In the genomic region with DNA sequence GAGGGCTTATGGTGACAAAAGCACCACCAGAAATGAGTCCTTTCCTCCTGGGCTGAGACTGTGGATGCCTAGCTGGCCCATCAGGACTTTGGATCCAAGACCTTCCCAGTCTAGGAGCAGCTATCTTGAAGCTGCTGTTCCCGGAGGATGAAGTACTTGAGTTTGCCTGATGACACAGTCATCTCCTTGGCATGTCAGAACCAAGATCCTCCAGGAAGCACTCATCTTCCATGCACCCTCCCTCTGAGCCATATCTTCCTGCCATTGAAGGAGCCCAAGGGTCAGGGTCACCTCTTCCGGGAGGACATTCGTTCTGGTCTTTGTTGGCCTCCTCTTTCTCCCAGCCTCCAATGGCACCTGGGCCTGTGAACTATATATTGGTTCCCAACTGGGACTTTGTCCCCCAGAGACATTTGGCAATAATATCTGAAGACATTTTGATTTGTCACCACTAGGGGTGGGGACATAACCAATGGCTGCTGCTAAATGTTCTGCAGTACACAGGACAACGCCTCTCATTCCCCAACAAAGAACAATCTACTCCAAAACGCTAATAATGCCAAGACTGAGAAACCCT, we compare ENCODE assay signal across 23 cellular contexts. TPM values are rescaled to one million over a fixed set of nuclear protein-coding genes. Genes with fewer than 3 reads are reported as not detected.
DNase-seq lines count a peak whose midpoint lies in the region; ATAC-seq and TF ChIP-seq lines count a peak whose summit lies in the region.
"Had no signal": no experiment of that assay in that cellular context is flagged by ENCODE, and none has a peak within 500 bp of the region (broad histone marks: within the 10 kb centered on the region; RNA-seq: fewer than 3 reads in every experiment).

No MANE protein-coding gene starts in this region.

- TF ChIP-seq CTCF in BE2C (IDR thresholded peaks at IDR 0.05; ENCODE audit: low read depth, low read length) (0 out of 2 replicates have a peak, but pooled peaks have one; percentile 5), brain microvascular endothelial cell (IDR thresholded peaks at IDR 0.05; ENCODE audit: low read depth, low read length, missing control alignments) (peak; percentile 16), gastroesophageal sphincter (IDR thresholded peaks at IDR 0.05) (no peak)

- H3K4me1 ChIP-seq in BE2C (no peaks in the 10 kb centered on the region), muscle layer of duodenum (ENCODE audit: control insufficient read depth in 1 of 2, insufficient read depth in 2 of 2, low read length in 2 of 2) (no peaks in the 10 kb centered on the region), gastroesophageal sphincter (peaks cover 0 to 8% (median 0%) of the 10 kb centered on the region in 3 donors)
- H3K4me1 ChIP-seq: uterus had no signal

- no peak for TF ChIP-seq POLR2A in gastroesophageal sphincter (IDR thresholded peaks at IDR 0.05)

- H3K36me3 ChIP-seq in BE2C (no peaks in the 10 kb centered on the region), brain microvascular endothelial cell (replicated peaks) (no peaks in the 10 kb centered on the region), muscle layer of duodenum (ENCODE audit: control insufficient read depth in 1 of 2, insufficient read depth in 2 of 2, low read length in 2 of 2) (peaks cover 0 to 6% of the 10 kb centered on the region in 2 donors), gastroesophageal sphincter (no peaks in the 10 kb centered on the region)
- H3K36me3 ChIP-seq: cardiac muscle cell, uterus had no signal

- no peak overlapping the region for H3K4me3 ChIP-seq in BE2C (ENCODE audit: low read depth, low read length)
- H3K4me3 ChIP-seq in brain microvascular endothelial cell (ENCODE audit: low read depth, low read length): no peak overlapping the region
- H3K4me3 ChIP-seq in muscle layer of duodenum (ENCODE audit: low read depth in 1 of 2, low read length in 2 of 2): no peak overlapping the region
- no peak overlapping the region for H3K4me3 ChIP-seq in gastroesophageal sphincter
- H3K4me3 ChIP-seq: cardiac muscle cell, dorsolateral prefrontal cortex, uterus had no signal

- in situ Hi-C loops in brain microvascular endothelial cell (cut with HindIII; ENCODE audit: low pct_ligation_motif_present, low sequenced_read_pairs): no loop called here

- H3K9me3 ChIP-seq in BE2C: no peaks in the 10 kb centered on the region
- no peaks in the 10 kb centered on the region for H3K9me3 ChIP-seq in muscle layer of duodenum (ENCODE audit: control insufficient read depth in 1 of 2, low read length in 2 of 2)
- H3K9me3 ChIP-seq in gastroesophageal sphincter: peaks cover 0 to 5% (median 0%) of the 10 kb centered on the region in 3 donors
- H3K9me3 ChIP-seq: uterus had no signal

- H3K27me3 ChIP-seq in BE2C: no peaks in the 10 kb centered on the region
- H3K27me3 ChIP-seq in brain microvascular endothelial cell (replicated peaks): no peaks in the 10 kb centered on the region
- no peaks in the 10 kb centered on the region for H3K27me3 ChIP-seq in muscle layer of duodenum (ENCODE audit: low read depth, low read length)
- H3K27me3 ChIP-seq in gastroesophageal sphincter: peaks cover 7% of the 10 kb centered on the region
- H3K27me3 ChIP-seq: uterus had no signal

- 69 to 78% methylated on average over 2 to 5 of the region's 5 CpGs for WGBS in gastroesophageal sphincter (ENCODE audit: low coverage in 1 of 2), 2 donors

- no peak overlapping the region for H3K27ac ChIP-seq in brain microvascular endothelial cell
- peak overlapping the region; percentile 41 for H3K27ac ChIP-seq in muscle layer of duodenum (ENCODE audit: low read length)
- no peak overlapping the region for H3K27ac ChIP-seq in gastroesophageal sphincter
- H3K27ac ChIP-seq: cardiac muscle cell, dorsolateral prefrontal cortex, HL-60, uterus had no signal

- no peak for ATAC-seq in gastroesophageal sphincter
- ATAC-seq: activated CD8-positive, alpha-beta memory T cell treated with anti-CD3 and anti-CD28 coated beads, Interleukin-2, amount 10 ng/mL, durations not matched to agents 7 days and 5 days; right cardiac atrium had no signal

- DNase-seq in BE2C (no peak), HT1080 (ENCODE audit: low read depth) (peak; percentile 57), brain microvascular endothelial cell (no peak), OCI-M1 (lab: John Stamatoyannopoulos, UW) (no peak), NCI-H524 (lab: John Stamatoyannopoulos, UW) (no peak)
- DNase-seq in activated T-cell treated with anti-CD3 and anti-CD28 coated beads, Interleukin-2, amount 50 U/mL, for 48 hours: no peak
- DNase-seq: activated CD8-positive, alpha-beta memory T cell treated with anti-CD3 and anti-CD28 coated beads, Interleukin-2, amount 10 ng/mL, durations not matched to agents 7 days and 5 days; activated effector memory CD4-positive, alpha-beta T cell treated with Interleukin-2 at 50 U/mL for 16 hours; COR-L47; dorsolateral prefrontal cortex; GDM1; hypothalamus; kidney glomerular epithelial cell; NCI-H1694; NCI-H446 treated with DMSO at 0.1 percent for 48 hours; right cardiac atrium; uterus had no signal

- no peak for TF ChIP-seq EP300 in gastroesophageal sphincter (IDR thresholded peaks at IDR 0.05)

RNA-seq across cellular contexts. Expression of a gene that starts 4.3 kb away (rescaled TPM):
- polyA plus RNA-seq in BE2C (2012; ENCODE audit: insufficient read depth, insufficient read length, low read depth): 0.62 TPM
- total RNA-seq in HT1080 (2014; rRNA removed; shearing (Covaris generic)): 1.1 and 1.3 TPM in 2 replicates
- polyA plus RNA-seq in HT1080 (2015; cell fraction: cytosol; rRNA removed): 1.4 and 2.9 TPM in 2 replicates
- 2.8 and 3.2 TPM in 2 replicates for polyA plus RNA-seq in HT1080 (2015; cell fraction: nucleus; rRNA removed)
- under 1 TPM in 3 of 4 donors, not detected in 1; 0.27 to 0.77 (median 0.54) TPM for total RNA-seq in gastroesophageal sphincter
- total RNA-seq: H1 had no signal
- polyA plus RNA-seq: fibroblast of lung, H1 had no signal

RNA-seq across cellular contexts. Expression of a gene that starts 4.9 kb away (rescaled TPM):
- polyA plus RNA-seq in BE2C (2012; ENCODE audit: insufficient read depth, insufficient read length, low read depth): 29.5 TPM
- 39.5 and 42.5 TPM in 2 replicates for total RNA-seq in HT1080 (2014; rRNA removed; shearing (Covaris generic))
- 34.4 and 40.4 TPM in 2 replicates for polyA plus RNA-seq in HT1080 (2015; cell fraction: cytosol; rRNA removed)
- polyA plus RNA-seq in HT1080 (2015; cell fraction: nucleus; rRNA removed): 57.3 and 65.7 TPM in 2 replicates
- 10 to 100 TPM; 36.9 to 43.9 (median 39.6) TPM for total RNA-seq in gastroesophageal sphincter

Comparison
In these comparisons a context has a peak if more than half of its experiments do, and no peak if none do; other contexts are left out.
1. CTCF ChIP-seq: peak in BE2C (single experiment) and brain microvascular endothelial cell (single experiment); none in gastroesophageal sphincter (0 of 4).